Comparison of ENCODE assay signal across 20 cellular contexts in genomic region chr7:36591643-36592042, GRCh38.
DNase-seq lines count a peak whose midpoint lies in the region; ATAC-seq lines count a peak whose summit lies in the region.
"Had no signal": no experiment of that assay in that cellular context is flagged by ENCODE, and none has a peak within 500 bp of the region (broad histone marks: within the 10 kb centered on the region; RNA-seq: fewer than 3 reads in every experiment).

No MANE protein-coding gene starts in this region.

- no peak for ATAC-seq in effector memory CD8-positive, alpha-beta T cell (replicated peaks)
- no peak for ATAC-seq in natural killer cell treated with Interleukin-12 subunit alpha and Interleukin-12 subunit beta and Interleukin-15 and Interleukin-18, amount 100 ng/mL, for 72 hours

- DNase-seq in SKM-1 treated with dmso at 0.1 percent for 144 hours (lab: John Stamatoyannopoulos, UW; ENCODE audit: unreplicated experiment) = peak; percentile 16
- DNase-seq in SKM-1 (lab: John Stamatoyannopoulos, UW; ENCODE audit: unreplicated experiment) = no peak
- no peak for DNase-seq in effector memory CD8-positive, alpha-beta T cell
- DNase-seq in natural killer cell treated with Interleukin-12 subunit alpha and Interleukin-12 subunit beta and Interleukin-15 and Interleukin-18, amount 100 ng/mL, for 72 hours (ENCODE audit: low spot score) = no peak
- DNase-seq in activated naive CD8-positive, alpha-beta T cell treated with anti-CD3 and anti-CD28 coated beads for 36 hours = no peak
- no peak for DNase-seq in hepatic stellate cell (ENCODE audit: low spot score)
- DNase-seq in stimulated activated CD4-positive, alpha-beta T cell treated with anti-CD3 and anti-CD28 coated beads, Interleukin-4, amount 100 ng/mL, for 1 hour = no peak
- DNase-seq: 8988T; ACHN; Caco-2; CD4-positive, alpha-beta T cell; GOT3; HCEC 1CT; Karpas-422; NCI-H2029; NCI-H446; NCI-H524 treated with DMSO at 0.1 percent for 48 hours; NCI-H774; SIG-M5; SK-N-SH had no signal

- H3K4me1 Mint-ChIP-seq in effector memory CD8-positive, alpha-beta T cell (ENCODE audit: low read depth in 2 of 2) = peaks cover 0 to 8% of the 10 kb centered on the region in 2 donors
- peaks cover 5 to 32% of the 10 kb centered on the region in 2 donors for H3K4me1 Mint-ChIP-seq in natural killer cell treated with Interleukin-12 subunit alpha and Interleukin-12 subunit beta and Interleukin-15 and Interleukin-18, amount 100 ng/mL, for 72 hours (ENCODE audit: low read depth in 2 of 2)
- H3K4me1 Mint-ChIP-seq in activated naive CD8-positive, alpha-beta T cell treated with anti-CD3 and anti-CD28 coated beads for 36 hours = no peaks in the 10 kb centered on the region

- H3K9me3 Mint-ChIP-seq in effector memory CD8-positive, alpha-beta T cell = no peaks in the 10 kb centered on the region
- no peaks in the 10 kb centered on the region for H3K9me3 Mint-ChIP-seq in natural killer cell treated with Interleukin-12 subunit alpha and Interleukin-12 subunit beta and Interleukin-15 and Interleukin-18, amount 100 ng/mL, for 72 hours
- H3K9me3 Mint-ChIP-seq in activated naive CD8-positive, alpha-beta T cell treated with anti-CD3 and anti-CD28 coated beads for 36 hours = no peaks in the 10 kb centered on the region
- H3K9me3 Mint-ChIP-seq: CD4-positive, alpha-beta T cell had no signal

- no peaks in the 10 kb centered on the region for H3K27me3 Mint-ChIP-seq in effector memory CD8-positive, alpha-beta T cell
- no peaks in the 10 kb centered on the region for H3K27me3 Mint-ChIP-seq in natural killer cell treated with Interleukin-12 subunit alpha and Interleukin-12 subunit beta and Interleukin-15 and Interleukin-18, amount 100 ng/mL, for 72 hours
- no peaks in the 10 kb centered on the region for H3K27me3 Mint-ChIP-seq in activated naive CD8-positive, alpha-beta T cell treated with anti-CD3 and anti-CD28 coated beads for 36 hours
- H3K27me3 Mint-ChIP-seq: CD4-positive, alpha-beta T cell had no signal

- H3K27ac Mint-ChIP-seq in effector memory CD8-positive, alpha-beta T cell = peak overlapping the region; percentile 35 to 46
- peak overlapping the region; percentile 47 to 93 for H3K27ac Mint-ChIP-seq in natural killer cell treated with Interleukin-12 subunit alpha and Interleukin-12 subunit beta and Interleukin-15 and Interleukin-18, amount 100 ng/mL, for 72 hours
- no peak overlapping the region for H3K27ac Mint-ChIP-seq in activated naive CD8-positive, alpha-beta T cell treated with anti-CD3 and anti-CD28 coated beads for 36 hours
- H3K27ac Mint-ChIP-seq: CD4-positive, alpha-beta T cell had no signal

- H3K36me3 Mint-ChIP-seq in effector memory CD8-positive, alpha-beta T cell (ENCODE audit: insufficient read depth) = peaks cover 42% of the 10 kb centered on the region
- peaks cover 38% of the 10 kb centered on the region for H3K36me3 Mint-ChIP-seq in natural killer cell treated with Interleukin-12 subunit alpha and Interleukin-12 subunit beta and Interleukin-15 and Interleukin-18, amount 100 ng/mL, for 72 hours
- peaks cover 18% of the 10 kb centered on the region for H3K36me3 Mint-ChIP-seq in activated naive CD8-positive, alpha-beta T cell treated with anti-CD3 and anti-CD28 coated beads for 36 hours

- no peak overlapping the region for H3K4me3 Mint-ChIP-seq in effector memory CD8-positive, alpha-beta T cell
- H3K4me3 Mint-ChIP-seq in natural killer cell treated with Interleukin-12 subunit alpha and Interleukin-12 subunit beta and Interleukin-15 and Interleukin-18, amount 100 ng/mL, for 72 hours = no peak overlapping the region
- H3K4me3 Mint-ChIP-seq in activated naive CD8-positive, alpha-beta T cell treated with anti-CD3 and anti-CD28 coated beads for 36 hours = no peak overlapping the region
- H3K4me3 Mint-ChIP-seq: CD4-positive, alpha-beta T cell had no signal
